In genomic region chr18:74476154-74476553, GRCh38 we compare ENCODE assay signal across 12 cellular contexts. TPM values are rescaled to one million over a fixed set of nuclear protein-coding genes. Genes with fewer than 3 reads are reported as not detected.
DNase-seq lines count a peak whose midpoint lies in the region; ATAC-seq and TF ChIP-seq lines count a peak whose summit lies in the region.
"Had no signal": no experiment of that assay in that cellular context is flagged by ENCODE, and none has a peak within 500 bp of the region (broad histone marks: within the 10 kb centered on the region; RNA-seq: fewer than 3 reads in every experiment).

No MANE protein-coding gene starts in this region.

- TF ChIP-seq CTCF in RWPE2 (IDR thresholded peaks at IDR 0.05; ENCODE audit: poor library complexity, severe bottlenecking) (peak; percentile 28), thoracic aorta (IDR thresholded peaks at IDR 0.05) (peak; percentile 62)
- TF ChIP-seq CTCF in CD4-positive, alpha-beta T cell (IDR thresholded peaks at IDR 0.05) = no peak

- CTCF ChIA-PET in CD4-positive, alpha-beta T cell (lab: Charles Lee) = no interaction called here

- DNase-seq in NCI-H345 (lab: John Stamatoyannopoulos, UW) = peak; percentile 23
- DNase-seq in NCI-H345 treated with DMSO at 0.1 percent for 48 hours (lab: John Stamatoyannopoulos, UW; ENCODE audit: unreplicated experiment) = no peak
- DNase-seq in RWPE2 (ENCODE audit: low spot score) = no peak
- peak in 41 of 42 donors; percentile 58 to 94 (median 80) for DNase-seq in head of caudate nucleus
- DNase-seq in thoracic aorta (ENCODE audit: low spot score) = no peak
- DNase-seq in NCI-H2196 (lab: John Stamatoyannopoulos, UW; ENCODE audit: unreplicated experiment) = no peak
- no peak for DNase-seq in CD4-positive, alpha-beta T cell
- DNase-seq in activated CD4-positive, CD25-positive, alpha-beta regulatory T cell treated with anti-CD3 and anti-CD28 coated beads, Interleukin-2, amount 50 U/mL, for 72 hours = no peak
- DNase-seq: CD4-positive, CD25-positive, alpha-beta regulatory T cell; KG1; naive B cell had no signal

- no peaks in the 10 kb centered on the region for H3K36me3 ChIP-seq in RWPE2 (ENCODE audit: low read depth)
- no peaks in the 10 kb centered on the region for H3K36me3 ChIP-seq in thoracic aorta
- H3K36me3 ChIP-seq: vagina had no signal

- H3K27me3 ChIP-seq in RWPE2 (ENCODE audit: insufficient read depth, poor library complexity, severe bottlenecking) (no peaks in the 10 kb centered on the region), thoracic aorta (replicated peaks; ENCODE audit: insufficient read depth) (no peaks in the 10 kb centered on the region)
- H3K27me3 ChIP-seq in CD4-positive, alpha-beta T cell (ENCODE audit: control insufficient read depth, insufficient read depth, low read length) = no peaks in the 10 kb centered on the region
- H3K27me3 ChIP-seq: vagina had no signal

- H3K27me3 Mint-ChIP-seq in CD4-positive, alpha-beta T cell = peaks cover 13% of the 10 kb centered on the region

- H3K4me3 Mint-ChIP-seq in CD4-positive, alpha-beta T cell = no peak overlapping the region
- H3K4me3 Mint-ChIP-seq: CD4-positive, CD25-positive, alpha-beta regulatory T cell; naive B cell had no signal

- ATAC-seq in RWPE2 (ENCODE audit: low read depth) (no peak), thoracic aorta (ENCODE audit: insufficient number of reproducible peaks, low FRiP score, low read depth) (no peak)
- ATAC-seq in CD4-positive, alpha-beta T cell (ENCODE audit: poor library complexity) = no peak

- intact Hi-C loops in head of caudate nucleus (cut with DNase I) = loop anchor here (5.0 kb wide), 1 partner anchor 124 kb away; no protein-coding TSS in a partner anchor
- intact Hi-C loops in CD4-positive, alpha-beta T cell (cut with DNase I, micrococcal nuclease) = loop anchor here in 1 of 2 experiments (5.0 kb wide), 1 partner anchor 39 kb away; no protein-coding TSS in a partner anchor

- no peak overlapping the region for H3K27ac Mint-ChIP-seq in CD4-positive, alpha-beta T cell
- H3K27ac Mint-ChIP-seq: CD4-positive, CD25-positive, alpha-beta regulatory T cell had no signal

- H3K4me3 ChIP-seq in RWPE2 (ENCODE audit: severe bottlenecking) = no peak overlapping the region
- no peak overlapping the region for H3K4me3 ChIP-seq in thoracic aorta
- H3K4me3 ChIP-seq: vagina had no signal

- H3K4me1 Mint-ChIP-seq in CD4-positive, alpha-beta T cell (ENCODE audit: low read depth) = no peaks in the 10 kb centered on the region
- H3K4me1 Mint-ChIP-seq: CD4-positive, CD25-positive, alpha-beta regulatory T cell; naive B cell had no signal

- H3K27ac ChIP-seq in RWPE2 (ENCODE audit: poor library complexity, severe bottlenecking) (no peak overlapping the region), thoracic aorta (no peak overlapping the region)
- H3K27ac ChIP-seq in CD4-positive, alpha-beta T cell (ENCODE audit: low read depth, low read length) = no peak overlapping the region
- H3K27ac ChIP-seq: vagina had no signal

- no peaks in the 10 kb centered on the region for H3K9me3 Mint-ChIP-seq in CD4-positive, alpha-beta T cell
- H3K9me3 Mint-ChIP-seq: naive B cell had no signal

- H3K9me3 ChIP-seq in RWPE2 (ENCODE audit: severe bottlenecking) (no peaks in the 10 kb centered on the region), thoracic aorta (no peaks in the 10 kb centered on the region)
- H3K9me3 ChIP-seq in CD4-positive, alpha-beta T cell (ENCODE audit: control insufficient read depth, low read length) = no peaks in the 10 kb centered on the region
- H3K9me3 ChIP-seq: vagina had no signal

- no peaks in the 10 kb centered on the region for H3K36me3 Mint-ChIP-seq in CD4-positive, alpha-beta T cell (ENCODE audit: low read depth)
- H3K36me3 Mint-ChIP-seq: CD4-positive, CD25-positive, alpha-beta regulatory T cell; naive B cell had no signal

- POLR2A ChIA-PET in CD4-positive, alpha-beta T cell (lab: Charles Lee) = no interaction called here

- H3K4me1 ChIP-seq in RWPE2 (ENCODE audit: insufficient read depth, poor library complexity, severe bottlenecking) = no peaks in the 10 kb centered on the region
- H3K4me1 ChIP-seq in thoracic aorta (ENCODE audit: control insufficient read depth in 1 of 2, low read depth in 2 of 2) = no peaks in the 10 kb centered on the region

RNA-seq across cellular contexts. Expression of gene DIPK1C, which starts 19.0 kb away (rescaled TPM):
- total RNA-seq in thoracic aorta = not detected
- not detected for total RNA-seq in CD4-positive, alpha-beta T cell
- total RNA-seq: CD4-positive, CD25-positive, alpha-beta regulatory T cell; vagina had no signal

RNA-seq across cellular contexts. Expression of gene CNDP2, which starts 20.0 kb away (rescaled TPM):
- total RNA-seq in thoracic aorta = 100 to 1,000 TPM in 1 of 2 donors, 10 to 100 TPM in 1; 44.3 to 106 TPM
- 10 to 100 TPM; 75.5 to 75.7 TPM for total RNA-seq in CD4-positive, alpha-beta T cell

RNA-seq across cellular contexts. Expression of gene CNDP1, which starts 58.1 kb away (rescaled TPM):
- not detected for total RNA-seq in thoracic aorta
- under 1 TPM; 0.25 to 0.39 TPM for total RNA-seq in CD4-positive, alpha-beta T cell

Comparison
In these comparisons a context has a peak if more than half of its experiments do, and no peak if none do; other contexts are left out.
1. DNase-seq: peak in NCI-H345 (single experiment) and head of caudate nucleus (41 of 42); none in NCI-H345 treated with DMSO at 0.1 percent for 48 hours (single experiment), RWPE2 (single experiment), thoracic aorta (single experiment), NCI-H2196 (single experiment), CD4-positive, alpha-beta T cell (0 of 10) and activated CD4-positive, CD25-positive, alpha-beta regulatory T cell treated with anti-CD3 and anti-CD28 coated beads, Interleukin-2, amount 50 U/mL, for 72 hours (single experiment).